In the genomic region with DNA sequence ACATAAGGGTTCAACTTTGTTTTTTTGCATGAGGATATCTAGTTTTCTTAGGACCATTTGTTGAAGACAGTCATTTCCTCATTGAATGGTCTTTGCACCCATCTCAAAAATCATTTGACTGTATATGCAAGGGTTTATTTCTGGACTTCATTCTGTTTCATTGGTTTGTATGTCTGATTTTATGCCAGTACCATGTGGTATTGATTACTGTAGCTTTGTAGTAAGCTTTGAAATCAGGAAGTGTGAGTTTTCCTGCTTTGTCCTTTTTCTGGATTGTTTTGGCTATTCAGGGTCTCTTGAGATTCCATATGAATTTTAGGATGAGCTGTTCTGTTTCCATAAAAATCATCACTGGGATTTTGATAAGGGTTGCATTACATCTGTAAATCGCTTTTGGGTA, we compare ENCODE assay signal across 25 cellular contexts.
A peak's percentile ranks its signal among the peaks of the same experiment; 100 is the strongest.
DNase-seq lines count a peak whose midpoint lies in the region; FAIRE-seq and TF ChIP-seq lines count a peak whose summit lies in the region.
"Had no signal": no experiment of that assay in that cellular context is flagged by ENCODE, and none has a peak within 500 bp of the region (broad histone marks: within the 10 kb centered on the region; RNA-seq: fewer than 3 reads in every experiment).

No MANE protein-coding gene starts in this region.

- H3K4me3 Mint-ChIP-seq in activated T-helper 2 cell treated with anti-CD3 and anti-CD28 coated beads, Interferon-gamma antibody, Interleukin-2, Interleukin-4, amounts not matched to agents 10 μg/mL and 5 μg/mL and 100 μg/mL, durations not matched to agents 14 hours and 24 hours and 36 hours (ENCODE audit: low read depth) = no peak overlapping the region
- H3K4me3 Mint-ChIP-seq: CD4-positive, alpha-beta T cell had no signal

- peak overlapping the region; percentile 16 for H3K27ac ChIP-seq in neutrophil
- H3K27ac ChIP-seq: BLaER1, RWPE1 had no signal

- H3K4me1 Mint-ChIP-seq in activated T-helper 2 cell treated with anti-CD3 and anti-CD28 coated beads, Interferon-gamma antibody, Interleukin-2, Interleukin-4, amounts not matched to agents 10 μg/mL and 5 μg/mL and 100 μg/mL, durations not matched to agents 14 hours and 24 hours and 36 hours (ENCODE audit: low read depth) = peaks cover 31% of the 10 kb centered on the region

- peaks cover 7 to 14% of the 10 kb centered on the region in 2 experiments for H3K4me1 ChIP-seq in neutrophil (ENCODE audit: control insufficient read depth in 1 of 2, insufficient read depth in 1 of 2, low read depth in 1 of 2, low read length in 1 of 2)
- H3K4me1 ChIP-seq: BLaER1 had no signal

- peak; percentile 11 for FAIRE-seq in GM19239 (lab: Jason Lieb, UNC)
- FAIRE-seq: GM18507, HepG2 had no signal

- H3K27me3 Mint-ChIP-seq in activated T-helper 2 cell treated with anti-CD3 and anti-CD28 coated beads, Interferon-gamma antibody, Interleukin-2, Interleukin-4, amounts not matched to agents 10 μg/mL and 5 μg/mL and 100 μg/mL, durations not matched to agents 14 hours and 24 hours and 36 hours (ENCODE audit: low read depth) = no peaks in the 10 kb centered on the region
- H3K27me3 Mint-ChIP-seq: CD4-positive, alpha-beta T cell had no signal

- no peaks in the 10 kb centered on the region for H3K9me3 ChIP-seq in neutrophil

- DNase-seq in GM19239 (ENCODE audit: insufficient read length, low spot score) = no peak
- no peak for DNase-seq in activated T-helper 2 cell treated with anti-CD3 and anti-CD28 coated beads, Interferon-gamma antibody, Interleukin-2, Interleukin-4, amounts not matched to agents 10 μg/mL and 5 μg/mL and 100 μg/mL, durations not matched to agents 14 hours and 24 hours and 36 hours (ENCODE audit: low spot score)
- peak; percentile 72 for DNase-seq in fibroblast of mammary gland (ENCODE audit: low read depth)
- no peak for DNase-seq in NCI-H2227 (lab: John Stamatoyannopoulos, UW; ENCODE audit: unreplicated experiment)
- no peak for DNase-seq in D341Med (ENCODE audit: low spot score)
- no peak for DNase-seq in glomerular visceral epithelial cell (ENCODE audit: extremely low spot score)
- DNase-seq: CD4-positive, alpha-beta T cell; COR-L47; DMS 273 treated with DMSO at 0.1 percent for 48 hours; DMS79 treated with DMSO at 0.1 percent for 48 hours; KBM-7; MM.1S; NCI-H1048; NCI-H1436; NCI-H1930; NCI-H345; NCI-H524; NCI-H774; NK-92 treated with Interleukin-12 subunit alpha and Interleukin-12 subunit beta, amount 100 ng/mL, for 24 hours; SIG-M5 had no signal

- H3K4me3 ChIP-seq in fibroblast of mammary gland (ENCODE audit: control insufficient read depth, low read depth, low read length) (no peak overlapping the region), neutrophil (ENCODE audit: low read depth in 1 of 2, low read length in 1 of 2) (no peak overlapping the region)
- H3K4me3 ChIP-seq: BLaER1 had no signal

- peaks cover 83% of the 10 kb centered on the region for H3K36me3 Mint-ChIP-seq in activated T-helper 2 cell treated with anti-CD3 and anti-CD28 coated beads, Interferon-gamma antibody, Interleukin-2, Interleukin-4, amounts not matched to agents 10 μg/mL and 5 μg/mL and 100 μg/mL, durations not matched to agents 14 hours and 24 hours and 36 hours (ENCODE audit: low read depth)

- peaks cover 6% of the 10 kb centered on the region for H3K36me3 ChIP-seq in neutrophil

- peak overlapping the region; percentile 14 for H3K27ac Mint-ChIP-seq in activated T-helper 2 cell treated with anti-CD3 and anti-CD28 coated beads, Interferon-gamma antibody, Interleukin-2, Interleukin-4, amounts not matched to agents 10 μg/mL and 5 μg/mL and 100 μg/mL, durations not matched to agents 14 hours and 24 hours and 36 hours
- H3K27ac Mint-ChIP-seq: CD4-positive, alpha-beta T cell had no signal

- no peaks in the 10 kb centered on the region for H3K27me3 ChIP-seq in neutrophil
- H3K27me3 ChIP-seq: BLaER1 had no signal

- H3K9me3 Mint-ChIP-seq in activated T-helper 2 cell treated with anti-CD3 and anti-CD28 coated beads, Interferon-gamma antibody, Interleukin-2, Interleukin-4, amounts not matched to agents 10 μg/mL and 5 μg/mL and 100 μg/mL, durations not matched to agents 14 hours and 24 hours and 36 hours = peaks cover 11% of the 10 kb centered on the region
- H3K9me3 Mint-ChIP-seq: CD4-positive, alpha-beta T cell had no signal

- no peak for TF ChIP-seq CTCF in fibroblast of mammary gland (conservative IDR thresholded peaks at IDR 0.05; ENCODE audit: control insufficient read depth, insufficient read depth, low read depth, low read length)
- TF ChIP-seq CTCF in neutrophil (IDR thresholded peaks at IDR 0.05) = no peak

- intact Hi-C loops in activated T-helper 2 cell treated with anti-CD3 and anti-CD28 coated beads, Interferon-gamma antibody, Interleukin-2, Interleukin-4, amounts not matched to agents 10 μg/mL and 5 μg/mL and 100 μg/mL, durations not matched to agents 14 hours and 24 hours and 36 hours (cut with micrococcal nuclease) = no loop called here
